ENCODE assay signal across 7 cellular contexts in the genomic region with DNA sequence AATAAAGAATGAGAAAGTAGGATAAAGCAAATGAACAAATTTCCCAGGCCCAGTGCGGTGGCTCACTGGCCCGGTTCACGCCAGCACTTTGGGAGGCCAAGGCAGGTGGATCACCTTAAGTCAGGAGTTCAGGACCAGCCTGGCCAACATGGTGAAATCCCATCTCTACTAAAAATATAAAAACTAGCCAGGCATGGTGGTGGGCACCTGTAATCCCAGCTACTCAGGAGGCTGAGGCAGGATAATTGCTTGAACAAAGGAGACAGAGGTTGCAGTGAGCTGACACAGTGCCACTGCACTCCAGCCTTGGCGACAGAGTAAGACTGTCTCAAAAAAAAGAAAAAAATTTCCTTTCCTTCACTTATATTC.
DNase-seq lines count a peak whose midpoint lies in the region; ATAC-seq and TF ChIP-seq lines count a peak whose summit lies in the region.
"Not testable (repeated sequence)": the region's sequence is repeated elsewhere in the genome, so short reads cannot be mapped to it uniquely, and the experiment has no call there.

No MANE protein-coding gene starts in this region.

- H3K4me2 ChIP-seq in DND-41 (ENCODE audit: insufficient read depth, low read length) (peak overlapping the region; percentile 64), PC-3 (ENCODE audit: low read length) (peak overlapping the region; percentile 55; the same call in 1 of the 2 replicates), hepatocyte (peak overlapping the region; percentile 88)

- H3K79me2 ChIP-seq in DND-41 (ENCODE audit: insufficient read depth, low read length), result peaks cover 83% of the 10 kb centered on the region
- H3K79me2 ChIP-seq in PC-3 (ENCODE audit: low read length), result peaks cover 35% of the 10 kb centered on the region
- H3K79me2 ChIP-seq in hepatocyte, result peaks cover 67% of the 10 kb centered on the region

- not testable (repeated sequence) for TF ChIP-seq CTCF in DND-41 (IDR thresholded peaks at IDR 0.05; ENCODE audit: borderline replicate concordance, extremely low read depth, low read length, poor library complexity, severe bottlenecking); HL-60 (IDR thresholded peaks at IDR 0.05; ENCODE audit: insufficient read depth, low read length); PC-3 (conservative IDR thresholded peaks at IDR 0.05; ENCODE audit: low read depth, low read length); hepatocyte (IDR thresholded peaks at IDR 0.05; ENCODE audit: poor library complexity); nephron (IDR thresholded peaks at IDR 0.05; ENCODE audit: unreplicated experiment in 3 of 3)

- not testable (repeated sequence) for DNase-seq in DND-41; HL-60 (ENCODE audit: low read depth in 1 of 2, low spot score in 1 of 2); PC-3; activated CD4-positive, alpha-beta T cell treated with anti-CD3 and anti-CD28 coated beads, Interleukin-2, amount 10 ng/mL, durations not matched to agents 24 days and 14 days; activated T-helper 2 cell treated with anti-CD3 and anti-CD28 coated beads, Interferon-gamma antibody, Interleukin-2, Interleukin-4, amounts not matched to agents 10 μg/mL and 5 μg/mL and 100 μg/mL, durations not matched to agents 14 hours and 24 hours and 36 hours (ENCODE audit: low spot score); hepatocyte (ENCODE audit: low spot score)

- H3K4me1 Mint-ChIP-seq in activated CD4-positive, alpha-beta T cell treated with anti-CD3 and anti-CD28 coated beads, Interleukin-2, amount 10 ng/mL, durations not matched to agents 24 days and 14 days, result peaks cover 35% of the 10 kb centered on the region
- peaks cover 27% of the 10 kb centered on the region for H3K4me1 Mint-ChIP-seq in activated T-helper 2 cell treated with anti-CD3 and anti-CD28 coated beads, Interferon-gamma antibody, Interleukin-2, Interleukin-4, amounts not matched to agents 10 μg/mL and 5 μg/mL and 100 μg/mL, durations not matched to agents 14 hours and 24 hours and 36 hours (ENCODE audit: low read depth)
- H3K4me1 Mint-ChIP-seq in nephron, result peaks cover 39% of the 10 kb centered on the region

- WGBS in hepatocyte (ENCODE audit: low lambda C conversion rate, missing lambda C conversion rate), result 98% methylated on average over 4 of the region's 4 CpGs

- H3K4me3 Mint-ChIP-seq in activated CD4-positive, alpha-beta T cell treated with anti-CD3 and anti-CD28 coated beads, Interleukin-2, amount 10 ng/mL, durations not matched to agents 24 days and 14 days, result peak overlapping the region; percentile 59
- H3K4me3 Mint-ChIP-seq in activated T-helper 2 cell treated with anti-CD3 and anti-CD28 coated beads, Interferon-gamma antibody, Interleukin-2, Interleukin-4, amounts not matched to agents 10 μg/mL and 5 μg/mL and 100 μg/mL, durations not matched to agents 14 hours and 24 hours and 36 hours (ENCODE audit: low read depth), result not testable (repeated sequence)
- H3K4me3 Mint-ChIP-seq in nephron, result peak overlapping the region; percentile 30 to 73 (median 37)

- POLR2A ChIA-PET in PC-3 (lab: Charles Lee; ENCODE audit: unreplicated experiment), result interaction anchor here (0.6 kb wide), 2 partner anchors 9 to 1121 kb away, joined by 3 read pairs; no protein-coding TSS in a partner anchor

- H3K27me3 ChIP-seq in DND-41 (ENCODE audit: insufficient read depth, low read length, poor library complexity); HL-60 (ENCODE audit: insufficient read depth, poor library complexity, severe bottlenecking); PC-3 (ENCODE audit: low read length); hepatocyte: not testable (repeated sequence)

- H3K27ac ChIP-seq in DND-41 (ENCODE audit: low read length) (peak overlapping the region; percentile 99), HL-60 (replicated peaks) (peak overlapping the region; percentile 18)
- not testable (repeated sequence) for H3K27ac ChIP-seq in PC-3 (ENCODE audit: low read length); hepatocyte

- H3K4me1 ChIP-seq in DND-41 (ENCODE audit: insufficient read depth, low read length) (peaks cover 60% of the 10 kb centered on the region), PC-3 (ENCODE audit: insufficient read depth, low read length) (peaks cover 17% of the 10 kb centered on the region; the same call in 1 of the 2 replicates), hepatocyte (ENCODE audit: insufficient read depth) (peaks cover 21% of the 10 kb centered on the region)

- H3K9ac ChIP-seq in DND-41 (ENCODE audit: low read depth, low read length), result peak overlapping the region; percentile 94
- H3K9ac ChIP-seq in PC-3 (ENCODE audit: low read length), result not testable (repeated sequence)

- H3K27me3 Mint-ChIP-seq in activated CD4-positive, alpha-beta T cell treated with anti-CD3 and anti-CD28 coated beads, Interleukin-2, amount 10 ng/mL, durations not matched to agents 24 days and 14 days; activated T-helper 2 cell treated with anti-CD3 and anti-CD28 coated beads, Interferon-gamma antibody, Interleukin-2, Interleukin-4, amounts not matched to agents 10 μg/mL and 5 μg/mL and 100 μg/mL, durations not matched to agents 14 hours and 24 hours and 36 hours (ENCODE audit: low read depth); nephron (ENCODE audit: low read depth): not testable (repeated sequence)

- H3K9me3 ChIP-seq in DND-41 (ENCODE audit: insufficient read depth, low read length, severe bottlenecking); PC-3 (ENCODE audit: low read length); hepatocyte (ENCODE audit: low read depth): not testable (repeated sequence)

- peaks cover 15% of the 10 kb centered on the region for H3K36me3 Mint-ChIP-seq in activated CD4-positive, alpha-beta T cell treated with anti-CD3 and anti-CD28 coated beads, Interleukin-2, amount 10 ng/mL, durations not matched to agents 24 days and 14 days (ENCODE audit: low read depth)
- H3K36me3 Mint-ChIP-seq in activated T-helper 2 cell treated with anti-CD3 and anti-CD28 coated beads, Interferon-gamma antibody, Interleukin-2, Interleukin-4, amounts not matched to agents 10 μg/mL and 5 μg/mL and 100 μg/mL, durations not matched to agents 14 hours and 24 hours and 36 hours (ENCODE audit: low read depth), result peaks cover 18% of the 10 kb centered on the region
- H3K36me3 Mint-ChIP-seq in nephron (ENCODE audit: low read depth), result not testable (repeated sequence)

- intact Hi-C loops in PC-3 (cut with micrococcal nuclease); activated CD4-positive, alpha-beta T cell treated with anti-CD3 and anti-CD28 coated beads, Interleukin-2, amount 10 ng/mL, durations not matched to agents 24 days and 14 days (cut with micrococcal nuclease); activated T-helper 2 cell treated with anti-CD3 and anti-CD28 coated beads, Interferon-gamma antibody, Interleukin-2, Interleukin-4, amounts not matched to agents 10 μg/mL and 5 μg/mL and 100 μg/mL, durations not matched to agents 14 hours and 24 hours and 36 hours (cut with micrococcal nuclease): not testable (repeated sequence)

- H3K4me3 ChIP-seq in DND-41 (ENCODE audit: low read depth in 1 of 2, low read length in 2 of 2), result peak overlapping the region in 1 of 2 experiments; percentile 43; a peak in 1 of 4 replicates
- not testable (repeated sequence) for H3K4me3 ChIP-seq in HL-60 (replicated peaks; ENCODE audit: insufficient read depth, low read length); PC-3 (ENCODE audit: low read length); hepatocyte

- not testable (repeated sequence) for H3F3A ChIP-seq in PC-3 (ENCODE audit: low read length, unreplicated experiment)

- H3K9me3 Mint-ChIP-seq in activated CD4-positive, alpha-beta T cell treated with anti-CD3 and anti-CD28 coated beads, Interleukin-2, amount 10 ng/mL, durations not matched to agents 24 days and 14 days; activated T-helper 2 cell treated with anti-CD3 and anti-CD28 coated beads, Interferon-gamma antibody, Interleukin-2, Interleukin-4, amounts not matched to agents 10 μg/mL and 5 μg/mL and 100 μg/mL, durations not matched to agents 14 hours and 24 hours and 36 hours; nephron: not testable (repeated sequence)

- H3K27ac Mint-ChIP-seq in activated CD4-positive, alpha-beta T cell treated with anti-CD3 and anti-CD28 coated beads, Interleukin-2, amount 10 ng/mL, durations not matched to agents 24 days and 14 days, result peak overlapping the region; percentile 80
- peak overlapping the region; percentile 20 for H3K27ac Mint-ChIP-seq in activated T-helper 2 cell treated with anti-CD3 and anti-CD28 coated beads, Interferon-gamma antibody, Interleukin-2, Interleukin-4, amounts not matched to agents 10 μg/mL and 5 μg/mL and 100 μg/mL, durations not matched to agents 14 hours and 24 hours and 36 hours
- H3K27ac Mint-ChIP-seq in nephron, result peak overlapping the region; percentile 73 to 88 (median 88)

- H3K36me3 ChIP-seq in DND-41 (ENCODE audit: insufficient read depth, low read length); PC-3 (ENCODE audit: low read depth, low read length); hepatocyte (replicated peaks; ENCODE audit: insufficient read depth, low read depth): not testable (repeated sequence)

- not testable (repeated sequence) for H2AFZ ChIP-seq in DND-41 (ENCODE audit: low read depth, low read length); PC-3 (ENCODE audit: low read length); hepatocyte

- not testable (repeated sequence) for ATAC-seq in DND-41 (ENCODE audit: insufficient read depth, low read depth); PC-3

- CTCF ChIA-PET in PC-3 (lab: Charles Lee), result not testable (repeated sequence)

- H4K20me1 ChIP-seq in DND-41 (ENCODE audit: insufficient read depth, low read length); PC-3 (ENCODE audit: low read length); hepatocyte (ENCODE audit: insufficient read depth, poor library complexity, severe bottlenecking): not testable (repeated sequence)

- not testable (repeated sequence) for H3K9me2 ChIP-seq in PC-3 (replicated peaks; ENCODE audit: low read length); hepatocyte (replicated peaks; ENCODE audit: insufficient read depth)

- not testable (repeated sequence) for BruUV-seq in PC-3 (replicated peaks; lab: Mats Ljungman, UMichigan)

Comparison
In these comparisons a context has a peak if more than half of its experiments do, and no peak if none do; other contexts are left out.
1. H3K27ac Mint-ChIP-seq: peak in every context shown above with its lines; median percentile 88 in nephron; 80 in activated CD4-positive, alpha-beta T cell treated with anti-CD3 and anti-CD28 coated beads, Interleukin-2, amount 10 ng/mL, durations not matched to agents 24 days and 14 days; 20 in activated T-helper 2 cell treated with anti-CD3 and anti-CD28 coated beads, Interferon-gamma antibody, Interleukin-2, Interleukin-4, amounts not matched to agents 10 μg/mL and 5 μg/mL and 100 μg/mL, durations not matched to agents 14 hours and 24 hours and 36 hours.